ENCODE assay signal across 8 cellular contexts in genomic region chr19:12090807-12091206, GRCh38. TPM values are rescaled to one million over a fixed set of nuclear protein-coding genes. Genes with fewer than 3 reads are reported as not detected.
A peak's percentile ranks its signal among the peaks of the same experiment; 100 is the strongest.
DNase-seq lines count a peak whose midpoint lies in the region; ATAC-seq and TF ChIP-seq lines count a peak whose summit lies in the region.

No MANE protein-coding gene starts in this region.

- H3K4me1 Mint-ChIP-seq in activated B cell treated with CpG ODN at 0.5 μM for 24 hours: peaks cover 17% of the 10 kb centered on the region

- H3K36me3 Mint-ChIP-seq in activated B cell treated with CpG ODN at 0.5 μM for 24 hours (ENCODE audit: low read depth): peaks cover 3% of the 10 kb centered on the region

- CTCF ChIA-PET in activated B cell treated with CpG ODN at 0.5 μM for 24 hours (lab: Charles Lee): interaction anchor here (0.6 to 2.5 kb wide), 11 partner anchors 9 to 293 kb away, joined by 3 to 10 read pairs (median 3); partner anchors contain the start of genes ZNF20, ZNF491 and ZNF844

- no peak overlapping the region for H3K27ac Mint-ChIP-seq in activated B cell treated with CpG ODN at 0.5 μM for 24 hours

- no peak overlapping the region for H3K4me3 ChIP-seq in LNCaP clone FGC (ENCODE audit: low read depth, low read length)

- H3K9me3 Mint-ChIP-seq in activated B cell treated with CpG ODN at 0.5 μM for 24 hours: peaks cover 3% of the 10 kb centered on the region

- DNase-seq in D341Med (ENCODE audit: low spot score) (peak; percentile 82), LNCaP clone FGC (ENCODE audit: low read depth) (no peak), activated B cell treated with CpG ODN at 0.5 μM for 24 hours (peak; percentile 20), cerebellar cortex (ENCODE audit: low spot score) (peak; percentile 19), left lobe of liver (ENCODE audit: low spot score) (no peak), DMS153 treated with DMSO at 0.1 percent for 48 hours (lab: John Stamatoyannopoulos, UW; ENCODE audit: unreplicated experiment) (no peak)
- DNase-seq in stimulated activated CD4-positive, alpha-beta T cell treated with anti-CD3 and anti-CD28 coated beads, TNF-alpha, amount 100 ng/mL, for 1 hour (ENCODE audit: low read depth in 3 of 3, low spot score in 1 of 3): peak in 2 of 3 donors; percentile 5 to 56

- no peak overlapping the region for H3K4me3 Mint-ChIP-seq in activated B cell treated with CpG ODN at 0.5 μM for 24 hours

- intact Hi-C loops in activated B cell treated with CpG ODN at 0.5 μM for 24 hours (cut with micrococcal nuclease): loop anchor here (1.0 kb wide), 1 partner anchor 46 kb away; no protein-coding TSS in a partner anchor

- POLR2A ChIA-PET in activated B cell treated with CpG ODN at 0.5 μM for 24 hours (lab: Charles Lee): no interaction called here

- ATAC-seq in activated B cell treated with CpG ODN at 0.5 μM for 24 hours (ENCODE audit: low read depth) (peak; percentile 50), left lobe of liver (peak; percentile 62), GM19328 (IDR thresholded peaks at IDR 0.05; ENCODE audit: unreplicated experiment) (no peak)

- TF ChIP-seq CTCF in LNCaP clone FGC (IDR thresholded peaks at IDR 0.05; ENCODE audit: control insufficient read depth, extremely low read depth, insufficient read depth) (peak; percentile 41), activated B cell treated with CpG ODN at 0.5 μM for 24 hours (IDR thresholded peaks at IDR 0.05) (peak; percentile 47)

- H3K27me3 Mint-ChIP-seq in activated B cell treated with CpG ODN at 0.5 μM for 24 hours: peaks cover 3% of the 10 kb centered on the region

RNA-seq across cellular contexts. Expression of gene ZNF844, which starts 26.3 kb away (rescaled TPM):
- total RNA-seq in activated B cell treated with CpG ODN at 0.5 μM for 24 hours (24.8 and 27.7 TPM in 2 replicates), left lobe of liver (2.7 TPM)

RNA-seq across cellular contexts. Expression of gene ZNF878, which starts 38.0 kb away (rescaled TPM):
- 1.2 and 1.6 TPM in 2 replicates for total RNA-seq in activated B cell treated with CpG ODN at 0.5 μM for 24 hours
- 0.10 TPM for total RNA-seq in left lobe of liver

RNA-seq across cellular contexts. Expression of gene ZNF20, which starts 49.3 kb away (rescaled TPM):
- total RNA-seq in activated B cell treated with CpG ODN at 0.5 μM for 24 hours: 4.2 and 8.5 TPM in 2 replicates
- total RNA-seq in left lobe of liver: 0.65 TPM

RNA-seq across cellular contexts. Expression of gene ZNF433, which starts 55.3 kb away (rescaled TPM):
- total RNA-seq in activated B cell treated with CpG ODN at 0.5 μM for 24 hours: 6.9 and 8.6 TPM in 2 replicates
- 2.7 TPM for total RNA-seq in left lobe of liver

Comparison
In these comparisons a context has a peak if more than half of its experiments do, and no peak if none do; other contexts are left out.
1. DNase-seq: peak in D341Med (single experiment), activated B cell treated with CpG ODN at 0.5 μM for 24 hours (single experiment), cerebellar cortex (single experiment) and stimulated activated CD4-positive, alpha-beta T cell treated with anti-CD3 and anti-CD28 coated beads, TNF-alpha, amount 100 ng/mL, for 1 hour (2 of 3); none in LNCaP clone FGC (single experiment), left lobe of liver (single experiment) and DMS153 treated with DMSO at 0.1 percent for 48 hours (single experiment).